Comparison of ENCODE assay signal across 25 cellular contexts in genomic region chr5:164054461-164054860, GRCh38.
"Had no signal": no experiment of that assay in that cellular context is flagged by ENCODE, and none has a peak within 500 bp of the region (broad histone marks: within the 10 kb centered on the region; RNA-seq: fewer than 3 reads in every experiment).

No MANE protein-coding gene starts in this region.

- H3K27me3 ChIP-seq: SJSA1 had no signal

- H3K27ac ChIP-seq: KMS-11, SJSA1 had no signal

- H3K27me3 Mint-ChIP-seq: IgD-negative memory B cell had no signal

- H3K9ac ChIP-seq: KMS-11, SK-N-SH had no signal

- H3K9me3 ChIP-seq: SJSA1, SK-N-SH had no signal

- H3K4me2 ChIP-seq: KMS-11, SK-N-SH had no signal

- H3K4me1 Mint-ChIP-seq: IgD-negative memory B cell had no signal

- H3K4me3 Mint-ChIP-seq: IgD-negative memory B cell had no signal

- H3K36me3 ChIP-seq: SJSA1 had no signal

- H3K27ac Mint-ChIP-seq: IgD-negative memory B cell had no signal

- H3K9me3 Mint-ChIP-seq: IgD-negative memory B cell had no signal

- H3K4me3 ChIP-seq: K562, SJSA1 had no signal

- DNase-seq: Kasumi-1, MM.1S, NCI-H1092 treated with DMSO at 0.1 percent for 48 hours, NCI-H1436, NCI-H187, NCI-H2029, NCI-H2081 treated with DMSO at 0.1 percent for 48 hours, NCI-H2171, NCI-H226, NCI-H446, NCI-H510A, NCI-H524 treated with DMSO at 0.1 percent for 48 hours, NCI-H69, NCI-H774, Right ventricle myocardium superior, RPMI8226, SIG-M5, SK-N-SH, SW 1271 had no signal

- FAIRE-seq: HepG2, K562, RCC 7860 had no signal

- H3K36me3 Mint-ChIP-seq: IgD-negative memory B cell had no signal
